Comparison of ENCODE assay signal across 8 cellular contexts in genomic region chr2:264493-265468, GRCh38. TPM values are rescaled to one million over a fixed set of nuclear protein-coding genes. Genes with fewer than 3 reads are reported as not detected.
DNase-seq lines count a peak whose midpoint lies in the region; ATAC-seq and TF ChIP-seq lines count a peak whose summit lies in the region.

TSS of gene ACP1 (plus strand) at chr2:264947. CDS start at chr2:264965, 18 bp downstream.

- H3K9me3 ChIP-seq in left ventricle myocardium inferior (replicated peaks) = no peaks in the 10 kb centered on the region
- H3K9me3 ChIP-seq in upper lobe of right lung = no peaks in the 10 kb centered on the region

- no peaks in the 10 kb centered on the region for H3K27me3 Mint-ChIP-seq in T-helper 1 cell treated with Interleukin-12 subunit alpha and Interleukin-12 subunit beta and Interleukin-4 antibody, amounts not matched to agents 30 μg/mL and 1 μg/mL, for 36 hours (ENCODE audit: low read depth)
- H3K27me3 Mint-ChIP-seq in progenitor cell of endocrine pancreas = no peaks in the 10 kb centered on the region

- TF ChIP-seq CTCF in left ventricle myocardium inferior (IDR thresholded peaks at IDR 0.05; ENCODE audit: borderline replicate concordance) (no peak), progenitor cell of endocrine pancreas (IDR thresholded peaks at IDR 0.05; ENCODE audit: unreplicated experiment) (no peak), upper lobe of right lung (IDR thresholded peaks at IDR 0.05) (no peak)

- no peaks in the 10 kb centered on the region for H3K9me3 Mint-ChIP-seq in T-helper 1 cell treated with Interleukin-12 subunit alpha and Interleukin-12 subunit beta and Interleukin-4 antibody, amounts not matched to agents 30 μg/mL and 1 μg/mL, for 36 hours
- H3K9me3 Mint-ChIP-seq in progenitor cell of endocrine pancreas (ENCODE audit: low read depth) = no peaks in the 10 kb centered on the region

- H3K36me3 ChIP-seq in left ventricle myocardium inferior (peaks cover 7% of the 10 kb centered on the region), upper lobe of right lung (no peaks in the 10 kb centered on the region)

- H3K4me3 Mint-ChIP-seq in T-helper 1 cell treated with Interleukin-12 subunit alpha and Interleukin-12 subunit beta and Interleukin-4 antibody, amounts not matched to agents 30 μg/mL and 1 μg/mL, for 36 hours = peak within 1 kb of the TSS; percentile 90
- H3K4me3 Mint-ChIP-seq in progenitor cell of endocrine pancreas (ENCODE audit: low read depth) = peak within 1 kb of the TSS; percentile 94

- peaks cover 28% of the 10 kb centered on the region for H3K4me1 Mint-ChIP-seq in T-helper 1 cell treated with Interleukin-12 subunit alpha and Interleukin-12 subunit beta and Interleukin-4 antibody, amounts not matched to agents 30 μg/mL and 1 μg/mL, for 36 hours (ENCODE audit: low read depth)
- peaks cover 37% of the 10 kb centered on the region for H3K4me1 Mint-ChIP-seq in progenitor cell of endocrine pancreas (ENCODE audit: low read depth)

- peaks cover 64% of the 10 kb centered on the region for H3K4me1 ChIP-seq in left ventricle myocardium inferior
- peaks cover 44% of the 10 kb centered on the region for H3K4me1 ChIP-seq in upper lobe of right lung

- ATAC-seq in GM18499 (IDR thresholded peaks at IDR 0.05; ENCODE audit: insufficient read depth, unreplicated experiment) = peak; percentile 56
- peak; percentile 84 for ATAC-seq in HG02938 (IDR thresholded peaks at IDR 0.05; ENCODE audit: unreplicated experiment)
- peak; percentile 96 for ATAC-seq in upper lobe of right lung

- peak within 1 kb of the TSS; percentile 93 for H3K27ac Mint-ChIP-seq in T-helper 1 cell treated with Interleukin-12 subunit alpha and Interleukin-12 subunit beta and Interleukin-4 antibody, amounts not matched to agents 30 μg/mL and 1 μg/mL, for 36 hours
- peak within 1 kb of the TSS; percentile 98 for H3K27ac Mint-ChIP-seq in progenitor cell of endocrine pancreas

- peak within 1 kb of the TSS; percentile 79 for H3K4me3 ChIP-seq in left ventricle myocardium inferior
- H3K4me3 ChIP-seq in upper lobe of right lung = peak within 1 kb of the TSS; percentile 82

- H3K27ac ChIP-seq in left ventricle myocardium inferior (replicated peaks) (peak within 1 kb of the TSS; percentile 84), upper lobe of right lung (peak within 1 kb of the TSS; percentile 85)

- H3K27me3 ChIP-seq in left ventricle myocardium inferior (ENCODE audit: low read depth) (no peaks in the 10 kb centered on the region), upper lobe of right lung (no peaks in the 10 kb centered on the region)

- intact Hi-C loops in left ventricle myocardium inferior (cut with micrococcal nuclease) = no loop called here
- intact Hi-C loops in upper lobe of right lung (cut with DNase I) = no loop called here

- DNase-seq in NCI-H1694 treated with DMSO at 0.1 percent for 48 hours (lab: John Stamatoyannopoulos, UW) (peak; percentile 96), amniotic stem cell (lab: John Stamatoyannopoulos, UW) (peak; percentile 70), left ventricle myocardium inferior (peak; percentile 94), progenitor cell of endocrine pancreas (ENCODE audit: low spot score, unreplicated experiment) (peak; percentile 99), upper lobe of right lung (peak; percentile 99)

- H3K36me3 Mint-ChIP-seq in T-helper 1 cell treated with Interleukin-12 subunit alpha and Interleukin-12 subunit beta and Interleukin-4 antibody, amounts not matched to agents 30 μg/mL and 1 μg/mL, for 36 hours (ENCODE audit: low read depth) = no peaks in the 10 kb centered on the region
- no peaks in the 10 kb centered on the region for H3K36me3 Mint-ChIP-seq in progenitor cell of endocrine pancreas (ENCODE audit: insufficient read depth)

RNA-seq across cellular contexts. Expression of gene ACP1, which starts in this region (rescaled TPM):
- total RNA-seq in left ventricle myocardium inferior (68.0 TPM), progenitor cell of endocrine pancreas (111 and 118 TPM in 2 replicates), upper lobe of right lung (68.4 TPM)

Comparison
In these comparisons a context has a peak if more than half of its experiments do, and no peak if none do; other contexts are left out.
1. Peak in every context shown above with its lines: DNase-seq, ATAC-seq, H3K4me3 ChIP-seq and H3K27ac ChIP-seq.